Comparison of ENCODE assay signal across 8 cellular contexts in the genomic region with DNA sequence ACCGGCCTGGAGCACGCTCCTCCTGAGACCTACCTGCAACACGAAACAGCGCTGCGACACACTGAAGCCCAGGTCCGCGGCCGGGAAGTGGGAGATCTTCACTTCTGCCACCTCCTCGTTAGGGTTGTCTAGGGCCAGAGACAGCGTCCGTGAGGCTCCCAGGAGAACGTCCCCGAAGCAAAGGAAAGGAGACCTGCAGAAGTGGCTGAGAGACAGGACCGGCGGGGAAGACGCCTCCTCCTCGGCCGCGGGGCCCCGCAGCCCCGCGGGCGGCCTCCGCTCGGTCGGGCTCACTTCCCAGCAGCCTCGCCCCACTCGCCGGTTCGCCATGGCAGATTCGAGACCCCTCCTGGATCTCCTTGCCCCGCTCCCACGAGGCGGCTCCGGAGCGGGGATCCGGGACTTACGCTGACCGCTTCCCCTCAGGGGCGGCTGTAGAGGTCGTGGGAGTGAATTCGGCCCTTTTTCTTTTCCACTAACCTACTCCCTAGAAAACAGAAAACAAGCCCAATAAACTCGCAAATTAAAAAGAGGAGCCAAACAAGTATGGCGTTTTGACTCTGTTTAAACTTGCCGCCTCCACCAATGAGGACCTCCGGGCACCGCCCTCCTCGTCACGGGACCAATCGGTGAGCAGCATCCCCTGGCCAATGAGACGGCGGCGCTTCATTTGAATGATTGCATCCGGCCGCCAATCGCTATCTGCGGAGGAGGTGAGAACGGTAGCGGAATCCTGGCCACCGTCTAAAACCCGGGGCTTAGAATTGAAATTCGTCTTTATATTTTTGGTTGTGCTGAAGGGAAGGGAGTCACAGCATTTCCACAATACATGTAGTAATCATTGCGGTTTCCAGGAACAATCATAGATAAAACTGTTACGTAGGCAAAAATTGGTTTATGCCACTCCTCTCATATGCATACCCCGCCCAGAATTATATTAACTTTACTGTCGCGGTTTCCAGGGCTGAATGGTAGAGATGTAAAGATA. TPM values are rescaled to one million over a fixed set of nuclear protein-coding genes. Genes with fewer than 3 reads are reported as not detected.
DNase-seq lines count a peak whose midpoint lies in the region; ATAC-seq and TF ChIP-seq lines count a peak whose summit lies in the region.

A gene with protein sequence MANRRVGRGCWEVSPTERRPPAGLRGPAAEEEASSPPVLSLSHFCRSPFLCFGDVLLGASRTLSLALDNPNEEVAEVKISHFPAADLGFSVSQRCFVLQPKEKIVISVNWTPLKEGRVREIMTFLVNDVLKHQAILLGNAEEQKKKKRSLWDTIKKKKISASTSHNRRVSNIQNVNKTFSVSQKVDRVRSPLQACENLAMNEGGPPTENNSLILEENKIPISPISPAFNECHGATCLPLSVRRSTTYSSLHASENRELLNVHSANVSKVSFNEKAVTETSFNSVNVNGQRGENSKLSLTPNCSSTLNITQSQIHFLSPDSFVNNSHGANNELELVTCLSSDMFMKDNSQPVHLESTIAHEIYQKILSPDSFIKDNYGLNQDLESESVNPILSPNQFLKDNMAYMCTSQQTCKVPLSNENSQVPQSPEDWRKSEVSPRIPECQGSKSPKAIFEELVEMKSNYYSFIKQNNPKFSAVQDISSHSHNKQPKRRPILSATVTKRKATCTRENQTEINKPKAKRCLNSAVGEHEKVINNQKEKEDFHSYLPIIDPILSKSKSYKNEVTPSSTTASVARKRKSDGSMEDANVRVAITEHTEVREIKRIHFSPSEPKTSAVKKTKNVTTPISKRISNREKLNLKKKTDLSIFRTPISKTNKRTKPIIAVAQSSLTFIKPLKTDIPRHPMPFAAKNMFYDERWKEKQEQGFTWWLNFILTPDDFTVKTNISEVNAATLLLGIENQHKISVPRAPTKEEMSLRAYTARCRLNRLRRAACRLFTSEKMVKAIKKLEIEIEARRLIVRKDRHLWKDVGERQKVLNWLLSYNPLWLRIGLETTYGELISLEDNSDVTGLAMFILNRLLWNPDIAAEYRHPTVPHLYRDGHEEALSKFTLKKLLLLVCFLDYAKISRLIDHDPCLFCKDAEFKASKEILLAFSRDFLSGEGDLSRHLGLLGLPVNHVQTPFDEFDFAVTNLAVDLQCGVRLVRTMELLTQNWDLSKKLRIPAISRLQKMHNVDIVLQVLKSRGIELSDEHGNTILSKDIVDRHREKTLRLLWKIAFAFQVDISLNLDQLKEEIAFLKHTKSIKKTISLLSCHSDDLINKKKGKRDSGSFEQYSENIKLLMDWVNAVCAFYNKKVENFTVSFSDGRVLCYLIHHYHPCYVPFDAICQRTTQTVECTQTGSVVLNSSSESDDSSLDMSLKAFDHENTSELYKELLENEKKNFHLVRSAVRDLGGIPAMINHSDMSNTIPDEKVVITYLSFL (N-terminal part only) (minus strand): TSS at position 562 of the 988 bp plus-strand sequence. CDS start 232 bp downstream, at position 330.

- H3K4me3 ChIP-seq in Peyer's patch (peak within 1 kb of the TSS; percentile 62 to 95 (median 70)), esophagus muscularis mucosa (peak within 1 kb of the TSS; percentile 64 to 73 (median 68)), muscle layer of duodenum (ENCODE audit: low read depth in 1 of 2, low read length in 2 of 2) (peak within 1 kb of the TSS; percentile 93 to 96)

- peak within 1 kb of the TSS; percentile 97 for H3K27ac ChIP-seq in KOPT-K1 (ENCODE audit: low read depth, low read length, poor library complexity, severe bottlenecking)
- H3K27ac ChIP-seq in Peyer's patch = peak within 1 kb of the TSS in 2 of 4 donors; percentile 7 to 61
- H3K27ac ChIP-seq in esophagus muscularis mucosa (replicated peaks in 1 of 4) = no peak within 1 kb of the TSS
- peak within 1 kb of the TSS; percentile 42 for H3K27ac ChIP-seq in muscle layer of duodenum (ENCODE audit: low read length)

- peaks cover 2% of the 10 kb centered on the region for H3K27me3 Mint-ChIP-seq in activated T-cell treated with anti-CD3 and anti-CD28 coated beads, Interleukin-2, amount 50 U/mL, for 4 hours (ENCODE audit: low read depth)

- H3K4me1 ChIP-seq in Peyer's patch = peaks cover 0 to 10% (median 0%) of the 10 kb centered on the region in 4 donors
- H3K4me1 ChIP-seq in esophagus muscularis mucosa = peaks cover 4 to 17% (median 15%) of the 10 kb centered on the region in 4 donors
- peaks cover 0 to 3% of the 10 kb centered on the region in 2 donors for H3K4me1 ChIP-seq in muscle layer of duodenum (ENCODE audit: control insufficient read depth in 1 of 2, insufficient read depth in 2 of 2, low read length in 2 of 2)

- no peak for TF ChIP-seq CTCF in Peyer's patch (IDR thresholded peaks at IDR 0.05)
- TF ChIP-seq CTCF in esophagus muscularis mucosa (IDR thresholded peaks at IDR 0.05) = no peak

- H3K27me3 ChIP-seq in Peyer's patch (no peaks in the 10 kb centered on the region), esophagus muscularis mucosa (peaks cover 0 to 20% (median 0%) of the 10 kb centered on the region in 4 donors), muscle layer of duodenum (ENCODE audit: low read depth, low read length) (no peaks in the 10 kb centered on the region)

- H3K9me3 ChIP-seq in KOPT-K1 (ENCODE audit: insufficient read depth, low read length, poor library complexity, severe bottlenecking) (no peaks in the 10 kb centered on the region), Peyer's patch (no peaks in the 10 kb centered on the region), esophagus muscularis mucosa (no peaks in the 10 kb centered on the region), muscle layer of duodenum (ENCODE audit: control insufficient read depth in 1 of 2, low read length in 2 of 2) (no peaks in the 10 kb centered on the region)

- DNase-seq in DMS79 treated with DMSO at 0.1 percent for 48 hours (lab: John Stamatoyannopoulos, UW) = peak; percentile 91
- DNase-seq in Peyer's patch = peak; percentile 94 to 97 (median 95)
- peak; percentile 90 for DNase-seq in activated T-cell treated with anti-CD3 and anti-CD28 coated beads, Interleukin-2, amount 50 U/mL, for 4 hours
- DNase-seq in esophagus muscularis mucosa (ENCODE audit: extremely low spot score) = peak; percentile 98
- DNase-seq in stimulated activated CD8-positive, alpha-beta memory T cell treated with anti-CD3 and anti-CD28 coated beads, Interleukin-7, amount 100 ng/mL, for 24 hours (ENCODE audit: low read depth) = peak; percentile 89

- no peak for TF ChIP-seq EP300 in esophagus muscularis mucosa (IDR thresholded peaks at IDR 0.05)

- no peaks in the 10 kb centered on the region for H3K9me3 Mint-ChIP-seq in activated T-cell treated with anti-CD3 and anti-CD28 coated beads, Interleukin-2, amount 50 U/mL, for 4 hours

- intact Hi-C loops in esophagus muscularis mucosa (cut with DNase I) = no loop called here

- H3K36me3 ChIP-seq in KOPT-K1 (ENCODE audit: insufficient read depth, low read length) (peaks cover 29% of the 10 kb centered on the region), Peyer's patch (no peaks in the 10 kb centered on the region), esophagus muscularis mucosa (no peaks in the 10 kb centered on the region), muscle layer of duodenum (ENCODE audit: control insufficient read depth in 1 of 2, insufficient read depth in 2 of 2, low read length in 2 of 2) (no peaks in the 10 kb centered on the region)

- no peaks in the 10 kb centered on the region for H3K36me3 Mint-ChIP-seq in activated T-cell treated with anti-CD3 and anti-CD28 coated beads, Interleukin-2, amount 50 U/mL, for 4 hours (ENCODE audit: insufficient read depth)

- peak; percentile 99 for ATAC-seq in GM21825 (IDR thresholded peaks at IDR 0.05; ENCODE audit: unreplicated experiment)
- peak; percentile 98 to 99 for ATAC-seq in activated T-cell treated with anti-CD3 and anti-CD28 coated beads, Interleukin-2, amount 50 U/mL, for 4 hours

- WGBS in esophagus muscularis mucosa = under 1% methylated on average over 47 of the region's 67 CpGs

- TF ChIP-seq POLR2A in Peyer's patch (IDR thresholded peaks at IDR 0.05) = no peak
- no peak for TF ChIP-seq POLR2A in esophagus muscularis mucosa (IDR thresholded peaks at IDR 0.05; ENCODE audit: low read depth)

- peak within 1 kb of the TSS; percentile 83 for H3K4me3 Mint-ChIP-seq in activated T-cell treated with anti-CD3 and anti-CD28 coated beads, Interleukin-2, amount 50 U/mL, for 4 hours

- H3K4me1 Mint-ChIP-seq in activated T-cell treated with anti-CD3 and anti-CD28 coated beads, Interleukin-2, amount 50 U/mL, for 4 hours (ENCODE audit: low read depth) = peaks cover 15% of the 10 kb centered on the region

RNA-seq across cellular contexts. Expression of the gene that starts here (rescaled TPM):
- total RNA-seq in Peyer's patch (10 to 100 TPM in 1 of 4 donors, 1 to 10 TPM in 3; 3.2 to 10.7 (median 4.3) TPM), esophagus muscularis mucosa (under 1 TPM in 3 of 4 donors, not detected in 1; 0.13 to 0.75 (median 0.17) TPM)
- 1 to 10 TPM; 1.2 to 1.7 (median 1.4) TPM for total RNA-seq in activated T-cell treated with anti-CD3 and anti-CD28 coated beads, Interleukin-2, amount 50 U/mL, for 4 hours

Comparison
In these comparisons a context has a peak if more than half of its experiments do, and no peak if none do; other contexts are left out.
1. Peak in DNase-seq and H3K4me3 ChIP-seq in esophagus muscularis mucosa; RNA of the gene not detected or under 1 TPM.
2. H3K27ac ChIP-seq: peak in KOPT-K1 (single experiment) and muscle layer of duodenum (single experiment); none in esophagus muscularis mucosa (0 of 4).
3. Peak in every context shown above with its lines, with median percentiles within 50 percentile points of each other: DNase-seq and H3K4me3 ChIP-seq.